In genomic region chr1:35666916-35667315, GRCh38 we compare ENCODE assay signal across 20 cellular contexts. TPM values are rescaled to one million over a fixed set of nuclear protein-coding genes. Genes with fewer than 3 reads are reported as not detected.
DNase-seq lines count a peak whose midpoint lies in the region; ATAC-seq and TF ChIP-seq lines count a peak whose summit lies in the region.
"Had no signal": no experiment of that assay in that cellular context is flagged by ENCODE, and none has a peak within 500 bp of the region (broad histone marks: within the 10 kb centered on the region; RNA-seq: fewer than 3 reads in every experiment).

No MANE protein-coding gene starts in this region.

- H2AFZ ChIP-seq in neural progenitor cell (replicated peaks), result peak overlapping the region; percentile 82

- no peak overlapping the region for H3K4me3 ChIP-seq in neural progenitor cell
- H3K4me3 ChIP-seq: BLaER1 had no signal

- H3K36me3 ChIP-seq in neural progenitor cell, result no peaks in the 10 kb centered on the region
- H3K36me3 ChIP-seq: BLaER1 had no signal

- H3K36me3 Mint-ChIP-seq in Calu3 (ENCODE audit: insufficient read depth, unreplicated experiment) (no peaks in the 10 kb centered on the region), WTC11 (no peaks in the 10 kb centered on the region), neural progenitor cell (no peaks in the 10 kb centered on the region)
- H3K36me3 Mint-ChIP-seq: CD4-positive, CD25-positive, alpha-beta regulatory T cell; CD8-positive, alpha-beta T cell had no signal

- no peak overlapping the region for H3K9ac ChIP-seq in neural progenitor cell
- H3K9ac ChIP-seq: BLaER1 had no signal

- no peaks in the 10 kb centered on the region for H4K20me1 ChIP-seq in neural progenitor cell (ENCODE audit: low read depth)
- H4K20me1 ChIP-seq: BLaER1 had no signal

- no peaks in the 10 kb centered on the region for H3K9me3 ChIP-seq in neural progenitor cell (ENCODE audit: low read depth)
- H3K9me3 ChIP-seq: BLaER1, Caco-2 had no signal

- in situ Hi-C loops in G401 (cut with HindIII; ENCODE audit: low sequenced_read_pairs), result no loop called here

- H3K27me3 Mint-ChIP-seq in Calu3 (ENCODE audit: unreplicated experiment), result peaks cover 67% of the 10 kb centered on the region
- H3K27me3 Mint-ChIP-seq in WTC11 (ENCODE audit: low read depth), result peaks cover 6% of the 10 kb centered on the region
- peaks cover 12% of the 10 kb centered on the region for H3K27me3 Mint-ChIP-seq in neural progenitor cell (ENCODE audit: insufficient read depth, low read depth)

- peaks cover 17% of the 10 kb centered on the region for H3K4me1 ChIP-seq in neural progenitor cell
- H3K4me1 ChIP-seq: Caco-2 had no signal

- no peak overlapping the region for H3K4me2 ChIP-seq in neural progenitor cell
- H3K4me2 ChIP-seq: BLaER1 had no signal

- DNase-seq in Calu3 (peak; percentile 4), RPMI7951 (ENCODE audit: low read depth) (peak; percentile 11), WTC11 (ENCODE audit: low spot score) (no peak), neural progenitor cell (ENCODE audit: low spot score) (no peak), hippocampal formation (lab: John Stamatoyannopoulos, UW) (no peak), G401 (ENCODE audit: low spot score) (no peak)
- DNase-seq: Caco-2; CD4-positive, CD25-positive, alpha-beta regulatory T cell; CD8-positive, alpha-beta T cell; DMS 273 treated with DMSO at 0.1 percent for 48 hours; DMS79; EL; GF-D8; H9 had no signal

- intact Hi-C loops in Calu3 (cut with micrococcal nuclease; ENCODE audit: unreplicated experiment), result no loop called here

- BruUV-seq in Calu3 (replicated peaks; lab: Mats Ljungman, UMichigan), result no TSS peak

- H3K79me2 ChIP-seq in neural progenitor cell (ENCODE audit: low read depth), result no peaks in the 10 kb centered on the region

- H3K27me3 ChIP-seq in neural progenitor cell, result peaks cover 3% of the 10 kb centered on the region
- H3K27me3 ChIP-seq: BLaER1 had no signal

- POLR2A ChIA-PET in WTC11 (lab: Charles Lee), result no interaction called here

- peaks cover 14% of the 10 kb centered on the region for H3K4me1 Mint-ChIP-seq in Calu3 (ENCODE audit: low read depth, unreplicated experiment)
- peaks cover 12% of the 10 kb centered on the region for H3K4me1 Mint-ChIP-seq in WTC11
- H3K4me1 Mint-ChIP-seq in neural progenitor cell, result peaks cover 6% of the 10 kb centered on the region
- H3K4me1 Mint-ChIP-seq: B cell; CD4-positive, CD25-positive, alpha-beta regulatory T cell had no signal

- no peak overlapping the region for H3K27ac ChIP-seq in neural progenitor cell
- H3K27ac ChIP-seq: 22Rv1, BLaER1, C4-2B had no signal

- H3F3A ChIP-seq in neural progenitor cell (ENCODE audit: low read depth), result no peaks in the 10 kb centered on the region

- H3K4me3 Mint-ChIP-seq in Calu3 (ENCODE audit: low read depth, unreplicated experiment) (no peak overlapping the region), WTC11 (no peak overlapping the region), neural progenitor cell (no peak overlapping the region)
- H3K4me3 Mint-ChIP-seq: B cell; CD4-positive, CD25-positive, alpha-beta regulatory T cell; CD8-positive, alpha-beta T cell; H9 had no signal

- CTCF ChIA-PET in Calu3 (lab: Charles Lee) (interaction anchor here (1.4 kb wide), 1 partner anchor 49 kb away, joined by 3 read pairs; no protein-coding TSS in a partner anchor), WTC11 (lab: Charles Lee) (interaction anchor here (1.1 to 3.1 kb wide), 3 partner anchors 21 to 102 kb away, joined by 4 to 16 read pairs (median 4); no protein-coding TSS in a partner anchor)

- H3K9me3 Mint-ChIP-seq in Calu3 (ENCODE audit: low read depth, unreplicated experiment) (no peaks in the 10 kb centered on the region), WTC11 (no peaks in the 10 kb centered on the region), neural progenitor cell (no peaks in the 10 kb centered on the region)
- H3K9me3 Mint-ChIP-seq: CD8-positive, alpha-beta T cell; H9 had no signal

- H3K27ac Mint-ChIP-seq in Calu3 (ENCODE audit: unreplicated experiment) (no peak overlapping the region), WTC11 (no peak overlapping the region), neural progenitor cell (no peak overlapping the region)
- H3K27ac Mint-ChIP-seq: B cell; CD8-positive, alpha-beta T cell; H9 had no signal

- TF ChIP-seq CTCF in Calu3 (IDR thresholded peaks at IDR 0.05; ENCODE audit: unreplicated experiment), result no peak
- TF ChIP-seq CTCF in WTC11 (IDR thresholded peaks at IDR 0.05), result no peak
- no peak for TF ChIP-seq CTCF in neural progenitor cell (IDR thresholded peaks at IDR 0.05)

- ATAC-seq in WTC11 (peak; percentile 51), HG02938 (IDR thresholded peaks at IDR 0.05; ENCODE audit: unreplicated experiment) (no peak)
- ATAC-seq: CD8-positive, alpha-beta T cell; HCT116 had no signal

TF ChIP-seq in WTC11, 78 proteins besides CTCF, POLR2A, EP300 and RAD21 (continues in another document):
- TF ChIP-seq CREM (CRISPR knock-in tag; IDR thresholded peaks at IDR 0.05) (no peak), ZNF396 (CRISPR knock-in tag; IDR thresholded peaks at IDR 0.05; ENCODE audit: borderline replicate concordance) (no peak), ZNF281 (CRISPR knock-in tag; IDR thresholded peaks at IDR 0.05) (no peak), SMAD4 (CRISPR knock-in tag; IDR thresholded peaks at IDR 0.05) (no peak), OVOL2 (CRISPR knock-in tag; IDR thresholded peaks at IDR 0.05; ENCODE audit: borderline replicate concordance) (no peak), FOXP4 (CRISPR knock-in tag; IDR thresholded peaks at IDR 0.05) (no peak), TCF7 (CRISPR knock-in tag; IDR thresholded peaks at IDR 0.05; ENCODE audit: low read depth) (no peak), NR3C1 (CRISPR knock-in tag; conservative IDR thresholded peaks at IDR 0.05; ENCODE audit: low read depth) (no peak), FOXP1 (CRISPR knock-in tag; IDR thresholded peaks at IDR 0.05; ENCODE audit: borderline replicate concordance) (no peak), MYBL2 (CRISPR knock-in tag; IDR thresholded peaks at IDR 0.05) (no peak), ZBTB43 (CRISPR knock-in tag; IDR thresholded peaks at IDR 0.05) (no peak), ATF1 (CRISPR knock-in tag; IDR thresholded peaks at IDR 0.05) (no peak)

RNA-seq across cellular contexts. Expression of gene PSMB2, which starts 25.6 kb away (rescaled TPM):
- total RNA-seq in Calu3 (2022), result 106 and 109 TPM in 2 replicates
- 56.1 and 58.2 TPM in 2 replicates for total RNA-seq in RPMI7951 (2014; rRNA removed; shearing (Covaris generic))
- total RNA-seq in WTC11 (2021), result 76.7 to 81.7 TPM (median 80.6 TPM) in 3 replicates
- total RNA-seq in neural progenitor cell (ENCODE audit: low replicate concordance), result 29.7 and 33.2 TPM in 2 replicates
- total RNA-seq in G401 (2014; rRNA removed; shearing (Covaris generic)), result 99.8 and 124 TPM in 2 replicates

RNA-seq across cellular contexts. Expression of gene C1orf216, which starts 51.8 kb away (rescaled TPM):
- total RNA-seq in Calu3 (2022) (11.5 and 12.0 TPM in 2 replicates), WTC11 (2021) (7.2 to 10.1 TPM (median 8.6 TPM) in 3 replicates), neural progenitor cell (ENCODE audit: low replicate concordance) (4.4 and 8.0 TPM in 2 replicates)
- total RNA-seq in RPMI7951 (2014; rRNA removed; shearing (Covaris generic)), result 15.1 and 17.8 TPM in 2 replicates
- 18.0 and 18.4 TPM in 2 replicates for total RNA-seq in G401 (2014; rRNA removed; shearing (Covaris generic))

Comparison
In these comparisons a context has a peak if more than half of its experiments do, and no peak if none do; other contexts are left out.
1. DNase-seq: peak in Calu3 (single experiment) and RPMI7951 (single experiment); none in WTC11 (single experiment), neural progenitor cell (single experiment), hippocampal formation (0 of 2) and G401 (single experiment).